Comparison of ENCODE assay signal across 1 cellular context in the genomic region with DNA sequence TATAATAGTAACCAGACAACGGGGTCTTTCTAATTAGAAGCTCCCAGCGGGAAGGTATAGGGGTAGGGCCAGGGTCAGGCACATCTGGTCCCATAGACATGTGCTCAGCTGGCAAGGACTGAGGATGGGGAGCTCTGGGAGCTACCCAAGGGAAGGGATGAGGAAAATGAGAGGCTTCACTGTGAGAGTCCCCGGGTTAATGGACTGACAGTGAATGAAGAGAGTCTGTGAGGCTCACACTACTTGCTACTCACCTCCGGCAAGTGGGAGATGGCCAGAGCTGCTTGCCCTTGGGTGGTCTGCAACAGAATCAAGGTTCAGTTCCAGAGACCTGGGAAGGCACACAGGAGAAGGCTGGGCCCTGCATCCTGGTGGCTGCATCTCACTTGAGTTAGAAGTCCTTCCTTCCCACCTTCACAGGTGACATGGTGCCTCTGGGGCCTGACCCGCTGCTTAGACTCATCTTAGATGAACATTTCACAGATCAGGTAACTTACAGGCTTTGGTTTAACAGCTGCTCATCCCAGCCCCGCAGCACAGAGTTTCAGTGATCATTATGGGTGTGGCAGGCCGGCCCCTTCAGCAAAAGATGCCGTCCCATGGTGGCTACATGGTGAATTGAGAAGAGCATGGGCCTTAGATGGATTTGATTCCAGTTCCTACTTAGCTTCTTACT.
TF ChIP-seq lines count a peak whose summit lies in the region.

No MANE protein-coding gene starts in this region.

TF ChIP-seq in WTC11, 78 proteins besides CTCF, POLR2A, EP300 and RAD21 (continued from another document):
- TF ChIP-seq, protein P1, sequence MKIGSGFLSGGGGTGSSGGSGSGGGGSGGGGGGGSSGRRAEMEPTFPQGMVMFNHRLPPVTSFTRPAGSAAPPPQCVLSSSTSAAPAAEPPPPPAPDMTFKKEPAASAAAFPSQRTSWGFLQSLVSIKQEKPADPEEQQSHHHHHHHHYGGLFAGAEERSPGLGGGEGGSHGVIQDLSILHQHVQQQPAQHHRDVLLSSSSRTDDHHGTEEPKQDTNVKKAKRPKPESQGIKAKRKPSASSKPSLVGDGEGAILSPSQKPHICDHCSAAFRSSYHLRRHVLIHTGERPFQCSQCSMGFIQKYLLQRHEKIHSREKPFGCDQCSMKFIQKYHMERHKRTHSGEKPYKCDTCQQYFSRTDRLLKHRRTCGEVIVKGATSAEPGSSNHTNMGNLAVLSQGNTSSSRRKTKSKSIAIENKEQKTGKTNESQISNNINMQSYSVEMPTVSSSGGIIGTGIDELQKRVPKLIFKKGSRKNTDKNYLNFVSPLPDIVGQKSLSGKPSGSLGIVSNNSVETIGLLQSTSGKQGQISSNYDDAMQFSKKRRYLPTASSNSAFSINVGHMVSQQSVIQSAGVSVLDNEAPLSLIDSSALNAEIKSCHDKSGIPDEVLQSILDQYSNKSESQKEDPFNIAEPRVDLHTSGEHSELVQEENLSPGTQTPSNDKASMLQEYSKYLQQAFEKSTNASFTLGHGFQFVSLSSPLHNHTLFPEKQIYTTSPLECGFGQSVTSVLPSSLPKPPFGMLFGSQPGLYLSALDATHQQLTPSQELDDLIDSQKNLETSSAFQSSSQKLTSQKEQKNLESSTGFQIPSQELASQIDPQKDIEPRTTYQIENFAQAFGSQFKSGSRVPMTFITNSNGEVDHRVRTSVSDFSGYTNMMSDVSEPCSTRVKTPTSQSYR (CRISPR knock-in tag; IDR thresholded peaks at IDR 0.05), result no peak
- TF ChIP-seq IRF2 (CRISPR knock-in tag; IDR thresholded peaks at IDR 0.05; ENCODE audit: borderline replicate concordance, low read depth) (no peak), CREB1 (CRISPR knock-in tag; IDR thresholded peaks at IDR 0.05) (no peak)
- TF ChIP-seq, protein P2, sequence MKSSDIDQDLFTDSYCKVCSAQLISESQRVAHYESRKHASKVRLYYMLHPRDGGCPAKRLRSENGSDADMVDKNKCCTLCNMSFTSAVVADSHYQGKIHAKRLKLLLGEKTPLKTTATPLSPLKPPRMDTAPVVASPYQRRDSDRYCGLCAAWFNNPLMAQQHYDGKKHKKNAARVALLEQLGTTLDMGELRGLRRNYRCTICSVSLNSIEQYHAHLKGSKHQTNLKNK (CRISPR knock-in tag; IDR thresholded peaks at IDR 0.05), result no peak
- TF ChIP-seq, protein P3, sequence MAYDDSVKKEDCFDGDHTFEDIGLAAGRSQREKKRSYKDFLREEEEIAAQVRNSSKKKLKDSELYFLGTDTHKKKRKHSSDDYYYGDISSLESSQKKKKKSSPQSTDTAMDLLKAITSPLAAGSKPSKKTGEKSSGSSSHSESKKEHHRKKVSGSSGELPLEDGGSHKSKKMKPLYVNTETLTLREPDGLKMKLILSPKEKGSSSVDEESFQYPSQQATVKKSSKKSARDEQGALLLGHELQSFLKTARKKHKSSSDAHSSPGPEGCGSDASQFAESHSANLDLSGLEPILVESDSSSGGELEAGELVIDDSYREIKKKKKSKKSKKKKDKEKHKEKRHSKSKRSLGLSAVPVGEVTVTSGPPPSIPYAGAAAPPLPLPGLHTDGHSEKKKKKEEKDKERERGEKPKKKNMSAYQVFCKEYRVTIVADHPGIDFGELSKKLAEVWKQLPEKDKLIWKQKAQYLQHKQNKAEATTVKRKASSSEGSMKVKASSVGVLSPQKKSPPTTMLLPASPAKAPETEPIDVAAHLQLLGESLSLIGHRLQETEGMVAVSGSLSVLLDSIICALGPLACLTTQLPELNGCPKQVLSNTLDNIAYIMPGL (CRISPR knock-in tag; IDR thresholded peaks at IDR 0.05), result no peak
- TF ChIP-seq, protein P4, sequence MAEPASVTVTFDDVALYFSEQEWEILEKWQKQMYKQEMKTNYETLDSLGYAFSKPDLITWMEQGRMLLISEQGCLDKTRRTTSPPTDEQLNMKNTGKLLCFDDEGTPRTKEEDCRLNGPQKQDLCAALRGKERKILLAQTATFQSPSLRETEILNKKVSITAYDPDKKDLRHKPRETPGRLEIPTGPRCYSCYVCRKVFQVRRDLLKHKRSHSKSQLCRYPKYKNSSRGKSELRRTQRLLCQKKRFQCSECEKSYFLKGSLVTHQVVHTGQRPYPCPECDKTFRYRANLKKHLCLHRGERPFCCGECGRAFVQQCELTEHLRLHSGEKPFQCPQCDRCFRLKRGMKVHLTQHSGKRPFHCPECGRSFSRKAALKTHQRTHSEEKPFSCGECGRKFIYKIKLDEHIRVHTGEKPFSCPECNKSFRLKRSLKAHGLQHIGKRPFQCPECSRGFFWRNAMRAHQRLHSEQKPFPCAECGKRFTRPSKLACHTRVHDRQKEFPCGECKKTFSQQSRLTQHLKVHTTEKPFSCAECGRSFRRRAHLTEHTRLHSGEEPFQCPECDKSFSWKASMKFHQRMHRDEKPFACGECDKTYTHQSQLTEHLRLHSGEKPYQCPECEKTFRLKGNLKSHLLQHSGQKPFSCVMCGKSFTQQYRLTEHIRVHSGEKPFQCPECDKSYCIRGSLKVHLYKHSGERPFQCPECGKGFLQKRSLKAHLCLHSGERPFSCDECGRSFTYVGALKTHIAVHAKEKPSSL (CRISPR knock-in tag; conservative IDR thresholded peaks at IDR 0.05), result no peak
- TF ChIP-seq, protein P5, sequence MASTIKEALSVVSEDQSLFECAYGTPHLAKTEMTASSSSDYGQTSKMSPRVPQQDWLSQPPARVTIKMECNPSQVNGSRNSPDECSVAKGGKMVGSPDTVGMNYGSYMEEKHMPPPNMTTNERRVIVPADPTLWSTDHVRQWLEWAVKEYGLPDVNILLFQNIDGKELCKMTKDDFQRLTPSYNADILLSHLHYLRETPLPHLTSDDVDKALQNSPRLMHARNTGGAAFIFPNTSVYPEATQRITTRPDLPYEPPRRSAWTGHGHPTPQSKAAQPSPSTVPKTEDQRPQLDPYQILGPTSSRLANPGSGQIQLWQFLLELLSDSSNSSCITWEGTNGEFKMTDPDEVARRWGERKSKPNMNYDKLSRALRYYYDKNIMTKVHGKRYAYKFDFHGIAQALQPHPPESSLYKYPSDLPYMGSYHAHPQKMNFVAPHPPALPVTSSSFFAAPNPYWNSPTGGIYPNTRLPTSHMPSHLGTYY (CRISPR knock-in tag; IDR thresholded peaks at IDR 0.05), result no peak
